19 cellular contexts compared by ENCODE assay signal in the genomic region with DNA sequence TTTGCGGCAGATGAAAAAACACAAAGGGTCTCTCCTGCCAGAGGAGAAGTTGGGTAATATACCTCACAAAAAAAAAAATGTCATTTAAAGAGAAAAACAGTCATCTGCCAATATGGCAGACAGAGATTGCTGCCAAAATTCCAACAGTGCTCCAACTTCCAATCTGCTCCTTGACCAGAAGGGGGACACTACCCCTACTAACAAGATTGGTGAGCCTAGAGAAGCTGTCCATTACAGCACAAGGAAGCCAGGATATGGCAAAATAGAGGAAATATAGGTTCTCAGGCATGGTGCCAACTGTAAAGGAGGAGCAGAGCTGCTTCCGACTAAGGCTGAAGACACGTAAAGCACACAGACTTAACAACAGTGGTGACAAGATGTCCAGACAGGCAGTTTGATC.
DNase-seq lines count a peak whose midpoint lies in the region; ATAC-seq and TF ChIP-seq lines count a peak whose summit lies in the region.
"Had no signal": no experiment of that assay in that cellular context is flagged by ENCODE, and none has a peak within 500 bp of the region (broad histone marks: within the 10 kb centered on the region; RNA-seq: fewer than 3 reads in every experiment).

No MANE protein-coding gene starts in this region.

- H3K27me3 ChIP-seq in PC-9 (ENCODE audit: insufficient read depth, low read depth) (no peaks in the 10 kb centered on the region), foreskin keratinocyte (no peaks in the 10 kb centered on the region)
- H3K27me3 ChIP-seq: MG63, SJSA1, vagina had no signal

- H3K9me2 ChIP-seq in PC-9 (ENCODE audit: insufficient read depth) = no peaks in the 10 kb centered on the region; the same call in 1 of the 2 replicates

- ATAC-seq in foreskin keratinocyte = peak; percentile 43
- ATAC-seq in HG02884 (IDR thresholded peaks at IDR 0.05; ENCODE audit: unreplicated experiment) = no peak
- ATAC-seq: activated T-cell treated with anti-CD3 and anti-CD28 coated beads, Interleukin-2, amount 50 U/mL, for 4 hours had no signal

- H3K36me3 ChIP-seq in PC-9 (ENCODE audit: low read depth) = no peaks in the 10 kb centered on the region
- H3K36me3 ChIP-seq: MG63, SJSA1, vagina had no signal

- no peaks in the 10 kb centered on the region for H3K4me1 ChIP-seq in PC-9 (replicated peaks; ENCODE audit: insufficient read depth)
- no peaks in the 10 kb centered on the region for H3K4me1 ChIP-seq in foreskin keratinocyte
- H3K4me1 ChIP-seq: SJSA1, vagina had no signal

- no peak overlapping the region for H3K27ac ChIP-seq in PC-9
- H3K27ac ChIP-seq in foreskin keratinocyte = no peak overlapping the region
- H3K27ac ChIP-seq: SJSA1, vagina had no signal

- H4K20me1 ChIP-seq in PC-9 (ENCODE audit: insufficient read depth) = no peaks in the 10 kb centered on the region

- H2AFZ ChIP-seq in PC-9 = no peak overlapping the region

- H3K4me2 ChIP-seq in PC-9 = no peak overlapping the region

- DNase-seq in A172 (ENCODE audit: low spot score) (peak; percentile 2), HEK293T (ENCODE audit: extremely low spot score) (peak; percentile 53), PC-9 (no peak), foreskin keratinocyte (peak; percentile 5 to 9), activated T-cell treated with anti-CD3 and anti-CD28 coated beads for 4 hours (no peak), posterior cingulate gyrus (no peak), AG08396 (ENCODE audit: low spot score) (no peak)
- DNase-seq: activated CD4-positive, alpha-beta T cell treated with anti-CD3 and anti-CD28 coated beads for 1 hour; activated T-cell treated with anti-CD3 and anti-CD28 coated beads, Interleukin-2, amount 50 U/mL, for 4 hours; DMS79 treated with DMSO at 0.1 percent for 48 hours; effector memory CD4-positive, alpha-beta T cell; head of caudate nucleus; NCI-H510A; occipital lobe had no signal

- no TSS peak for BruUV-seq in PC-9 (replicated peaks; lab: Mats Ljungman, UMichigan)

- intact Hi-C loops in PC-9 (cut with micrococcal nuclease; ENCODE audit: unreplicated experiment) (no loop called here), posterior cingulate gyrus (cut with DNase I) (no loop called here)

- TF ChIP-seq CTCF in PC-9 (conservative IDR thresholded peaks at IDR 0.05) = peak; percentile 47
- TF ChIP-seq CTCF in foreskin keratinocyte (conservative IDR thresholded peaks at IDR 0.05) = peak; percentile 35

- H3K4me3 ChIP-seq in PC-9 = no peak overlapping the region
- H3K4me3 ChIP-seq: lung, MG63, SJSA1, vagina had no signal

- H3F3A ChIP-seq in PC-9 (ENCODE audit: insufficient read depth, low read depth) = no peaks in the 10 kb centered on the region

- H3K9me3 ChIP-seq in PC-9 (ENCODE audit: insufficient read depth, low read depth) = no peaks in the 10 kb centered on the region
- H3K9me3 ChIP-seq: MG63, vagina had no signal

- POLR2A ChIA-PET in HEK293T (lab: Yijun Ruan, JAX) (no interaction called here), PC-9 (lab: Charles Lee; ENCODE audit: unreplicated experiment) (no interaction called here)

- H3K79me2 ChIP-seq in PC-9 (ENCODE audit: low read depth) = no peaks in the 10 kb centered on the region

- CTCF ChIA-PET in HEK293T (lab: Yijun Ruan, JAX) (no interaction called here), PC-9 (lab: Charles Lee) (no interaction called here)

TF ChIP-seq in HEK293T, 16 proteins besides CTCF, POLR2A, EP300 and RAD21:
- TF ChIP-seq FOXM1 (IDR thresholded peaks at IDR 0.05; ENCODE audit: borderline replicate concordance) (no peak), SP1 (IDR thresholded peaks at IDR 0.05) (no peak), ARNT (IDR thresholded peaks at IDR 0.05) (no peak), SUZ12 (IDR thresholded peaks at IDR 0.05) (no peak), TARDBP (IDR thresholded peaks at IDR 0.05) (no peak), BHLHE40 (IDR thresholded peaks at IDR 0.05; ENCODE audit: borderline replicate concordance) (no peak), FOXA1 (IDR thresholded peaks at IDR 0.05) (no peak), L3MBTL2 (conservative IDR thresholded peaks at IDR 0.05) (no peak), CTBP1 (IDR thresholded peaks at IDR 0.05; ENCODE audit: borderline replicate concordance) (no peak), HDGF (IDR thresholded peaks at IDR 0.05; ENCODE audit: borderline replicate concordance) (no peak), ZNF384 (IDR thresholded peaks at IDR 0.05) (no peak), LEF1 (IDR thresholded peaks at IDR 0.05; ENCODE audit: borderline replicate concordance) (no peak)
TF ChIP-seq in HEK293T: peak in this region for 0.

Comparison
In these comparisons a context has a peak if more than half of its experiments do, and no peak if none do; other contexts are left out.
1. DNase-seq: peak in A172 (single experiment), HEK293T (single experiment) and foreskin keratinocyte (2 of 2); none in PC-9 (0 of 2), activated T-cell treated with anti-CD3 and anti-CD28 coated beads for 4 hours (single experiment), posterior cingulate gyrus (0 of 10) and AG08396 (single experiment).